ENCODE assay signal across 25 cellular contexts in the genomic region with DNA sequence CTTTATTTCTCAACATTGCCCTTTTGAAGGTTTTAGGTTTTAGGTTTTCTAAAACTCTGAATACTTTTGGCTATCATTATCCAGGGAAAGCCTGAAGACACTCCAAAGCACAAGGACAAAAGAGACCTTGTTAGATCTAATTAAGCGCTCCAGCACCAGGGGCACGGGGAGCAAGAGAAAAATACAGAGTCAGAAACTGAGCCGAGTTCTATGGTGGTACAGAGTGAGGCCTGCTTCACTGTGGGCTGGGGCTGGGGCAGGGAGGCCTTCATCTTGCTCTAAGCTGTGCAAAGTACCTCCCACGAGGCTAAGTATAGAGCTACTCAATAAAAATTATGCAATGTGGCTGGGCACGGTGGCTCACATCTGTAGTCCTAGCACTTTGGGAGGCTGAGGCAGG.
DNase-seq lines count a peak whose midpoint lies in the region; ATAC-seq and TF ChIP-seq lines count a peak whose summit lies in the region.
"Had no signal": no experiment of that assay in that cellular context is flagged by ENCODE, and none has a peak within 500 bp of the region (broad histone marks: within the 10 kb centered on the region; RNA-seq: fewer than 3 reads in every experiment).

No MANE protein-coding gene starts in this region.

- peak; percentile 9 for DNase-seq in NCI-H2227 (lab: John Stamatoyannopoulos, UW; ENCODE audit: unreplicated experiment)
- DNase-seq in NCI-H2227 treated with DMSO at 0.1 percent for 48 hours (lab: John Stamatoyannopoulos, UW): no peak
- peak; percentile 84 for DNase-seq in NB4 (ENCODE audit: low read depth)
- peak; percentile 75 for DNase-seq in globus pallidus (ENCODE audit: low spot score)
- peak; percentile 55 for DNase-seq in putamen (ENCODE audit: low spot score)
- no peak for DNase-seq in effector CD4-positive, alpha-beta T cell
- no peak for DNase-seq in NCI-H524 (lab: John Stamatoyannopoulos, UW)
- DNase-seq: activated naive CD4-positive, alpha-beta T cell treated with anti-CD3 and anti-CD28 coated beads, Interleukin-2, amount 50 U/mL, for 16 hours; Caco-2; cerebellar nuclear complex; DND-41; effector memory CD4-positive, alpha-beta T cell; gastrocnemius medialis; GOT3; IMR-90; kidney; NCI-H1436 treated with DMSO at 0.1 percent for 48 hours; NCI-H526; stimulated activated CD4-positive, alpha-beta T cell treated with anti-CD3 and anti-CD28 coated beads, Interleukin-2, amount 100 ng/mL, for 48 hours; stimulated activated naive CD4-positive, alpha-beta T cell treated with Interleukin-2 at 50 U/mL for 16 hours; SW 1271; upper lobe of left lung had no signal

- ATAC-seq in HG02571 (IDR thresholded peaks at IDR 0.05; ENCODE audit: unreplicated experiment): no peak
- ATAC-seq: esophagus mucosa, gastrocnemius medialis had no signal

- TF ChIP-seq POLR2A in NB4 (IDR thresholded peaks at IDR 0.05; ENCODE audit: extremely low read depth, insufficient read length): no peak

- no peak overlapping the region for H3K4me3 ChIP-seq in NB4 (ENCODE audit: low read depth, low read length)
- H3K4me3 ChIP-seq: gastrocnemius medialis, lung, upper lobe of left lung had no signal

- no peak for TF ChIP-seq CTCF in NB4 (IDR thresholded peaks at IDR 0.05; ENCODE audit: low read depth, low read length)

Comparison
In these comparisons a context has a peak if more than half of its experiments do, and no peak if none do; other contexts are left out.
1. DNase-seq: peak in NCI-H2227 (single experiment), NB4 (single experiment), globus pallidus (single experiment) and putamen (single experiment); none in NCI-H2227 treated with DMSO at 0.1 percent for 48 hours (single experiment), effector CD4-positive, alpha-beta T cell (single experiment) and NCI-H524 (0 of 2).